19 cellular contexts compared by ENCODE assay signal in genomic region chr7:24304494-24305095, GRCh38. TPM values are rescaled to one million over a fixed set of nuclear protein-coding genes. Genes with fewer than 3 reads are reported as not detected.
"Had no signal": no experiment of that assay in that cellular context is flagged by ENCODE, and none has a peak within 500 bp of the region (broad histone marks: within the 10 kb centered on the region; RNA-seq: fewer than 3 reads in every experiment).

No MANE protein-coding gene starts in this region.

- H3K36me3 Mint-ChIP-seq: memory B cell, natural killer cell had no signal

- H3K4me3 Mint-ChIP-seq: activated CD4-positive, alpha-beta T cell treated with anti-CD3 and anti-CD28 coated beads, Interleukin-2, amount 10 ng/mL, durations not matched to agents 7 days and 5 days; activated naive CD8-positive, alpha-beta T cell; activated T-cell treated with anti-CD3 and anti-CD28 coated beads, Interleukin-2, amount 50 U/mL, for 72 hours; memory B cell; natural killer cell; stimulated activated naive B cell treated with anti-CD40 and anti-IgM and Interleukin-4, amounts not matched to agents 10 μg/mL and 1 μg/mL and 100 μg/mL, for 72 hours had no signal

- H3K4me1 ChIP-seq: body of pancreas, colonic mucosa, thyroid gland had no signal

- H3K27me3 ChIP-seq: body of pancreas, colonic mucosa, thyroid gland had no signal

- H3K9me3 Mint-ChIP-seq: activated CD4-positive, alpha-beta T cell treated with anti-CD3 and anti-CD28 coated beads, Interleukin-2, amount 10 ng/mL, durations not matched to agents 7 days and 5 days; natural killer cell had no signal

- DNase-seq: activated CD4-positive, alpha-beta T cell treated with anti-CD3 and anti-CD28 coated beads, Interleukin-2, amount 10 ng/mL, durations not matched to agents 7 days and 5 days; activated CD8-positive, alpha-beta memory T cell treated with anti-CD3 and anti-CD28 coated beads, Interleukin-2, amount 50 U/mL, for 48 hours; activated gamma-delta T cell; activated T-cell treated with anti-CD3 and anti-CD28 coated beads, Interleukin-2, amount 50 U/mL, for 72 hours; amniotic stem cell; body of pancreas; caudate nucleus; colonic mucosa; left ventricle myocardium superior; natural killer cell; stimulated activated CD4-positive, alpha-beta T cell treated with anti-CD3 and anti-CD28 coated beads, Interleukin-15, amount 100 ng/mL, for 24 hours; stimulated activated CD4-positive, alpha-beta T cell treated with anti-CD3 and anti-CD28 coated beads, Interleukin-4, amount 100 ng/mL, for 1 hour; stimulated activated naive B cell treated with anti-CD40 and anti-IgM and Interleukin-4, amounts not matched to agents 10 μg/mL and 1 μg/mL and 100 μg/mL, for 72 hours; thyroid gland had no signal

- H3K27ac ChIP-seq: body of pancreas, colonic mucosa, thyroid gland had no signal

- H3K4me1 Mint-ChIP-seq: activated CD4-positive, alpha-beta T cell treated with anti-CD3 and anti-CD28 coated beads, Interleukin-2, amount 10 ng/mL, durations not matched to agents 7 days and 5 days; natural killer cell had no signal

- H3K36me3 ChIP-seq: colonic mucosa, thyroid gland had no signal

- H3K9me3 ChIP-seq: colonic mucosa, thyroid gland had no signal

- ATAC-seq: activated T-cell treated with anti-CD3 and anti-CD28 coated beads, Interleukin-2, amount 50 U/mL, for 72 hours; body of pancreas; left ventricle myocardium superior; natural killer cell; stimulated activated naive B cell treated with anti-CD40 and anti-IgM and Interleukin-4, amounts not matched to agents 10 μg/mL and 1 μg/mL and 100 μg/mL, for 72 hours had no signal

- H3K27ac Mint-ChIP-seq: activated CD4-positive, alpha-beta T cell treated with anti-CD3 and anti-CD28 coated beads, Interleukin-2, amount 10 ng/mL, durations not matched to agents 7 days and 5 days; activated naive CD8-positive, alpha-beta T cell; activated T-cell treated with anti-CD3 and anti-CD28 coated beads, Interleukin-2, amount 50 U/mL, for 72 hours; memory B cell; natural killer cell; stimulated activated naive B cell treated with anti-CD40 and anti-IgM and Interleukin-4, amounts not matched to agents 10 μg/mL and 1 μg/mL and 100 μg/mL, for 72 hours had no signal

- H3K4me3 ChIP-seq: body of pancreas, colonic mucosa, thyroid gland had no signal

- FAIRE-seq: endometrium, urothelium cell line had no signal

RNA-seq across cellular contexts. Expression of gene NPY, which starts 20.6 kb away (rescaled TPM):
- total RNA-seq: activated CD4-positive, alpha-beta T cell treated with anti-CD3 and anti-CD28 coated beads, Interleukin-2, amount 10 ng/mL, durations not matched to agents 7 days and 5 days; activated T-cell treated with anti-CD3 and anti-CD28 coated beads, Interleukin-2, amount 50 U/mL, for 72 hours; colonic mucosa; kidney epithelial cell; left ventricle myocardium superior; natural killer cell had no signal
